15 cellular contexts compared by ENCODE assay signal in the genomic region with DNA sequence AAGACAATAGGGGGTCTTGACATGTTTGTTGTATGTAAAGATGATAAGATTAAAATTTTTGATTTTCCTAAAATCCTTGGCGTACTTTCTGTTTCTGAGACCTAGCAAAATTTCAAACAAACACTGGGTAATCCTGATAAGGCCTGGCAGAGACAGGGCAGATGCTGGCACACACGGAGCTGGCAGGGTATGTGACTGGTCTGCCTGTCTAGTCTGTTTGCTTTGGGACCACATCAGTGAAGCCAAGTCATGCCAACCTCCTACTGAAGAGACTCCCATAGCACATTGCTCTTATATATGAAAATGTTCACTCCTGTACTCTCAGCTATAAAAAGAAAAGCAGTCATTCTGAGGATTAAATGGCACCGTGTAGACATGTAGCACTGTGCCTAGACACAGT.
"Had no signal": no experiment of that assay in that cellular context is flagged by ENCODE, and none has a peak within 500 bp of the region (broad histone marks: within the 10 kb centered on the region; RNA-seq: fewer than 3 reads in every experiment).

No MANE protein-coding gene starts in this region.

- H3K27ac Mint-ChIP-seq: activated T-cell treated with anti-CD3 and anti-CD28 coated beads, Interleukin-2, amount 50 U/mL, for 72 hours; stimulated activated naive CD8-positive, alpha-beta T cell treated with anti-CD3 and anti-CD28 coated beads, Interleukin-15, amount 100 ng/mL, for 72 hours had no signal

- H3K27me3 Mint-ChIP-seq: naive thymus-derived CD8-positive, alpha-beta T cell; stimulated activated naive CD8-positive, alpha-beta T cell treated with anti-CD3 and anti-CD28 coated beads, Interleukin-15, amount 100 ng/mL, for 72 hours had no signal

- H3K9me3 Mint-ChIP-seq: activated T-cell treated with anti-CD3 and anti-CD28 coated beads, Interleukin-2, amount 50 U/mL, for 72 hours; naive thymus-derived CD8-positive, alpha-beta T cell; stimulated activated naive CD8-positive, alpha-beta T cell treated with anti-CD3 and anti-CD28 coated beads, Interleukin-15, amount 100 ng/mL, for 72 hours had no signal

- H3K9me3 ChIP-seq: gastroesophageal sphincter, mucosa of descending colon, testis, upper lobe of right lung had no signal

- H3K4me3 Mint-ChIP-seq: activated T-cell treated with anti-CD3 and anti-CD28 coated beads, Interleukin-2, amount 50 U/mL, for 72 hours; naive thymus-derived CD8-positive, alpha-beta T cell; stimulated activated naive CD8-positive, alpha-beta T cell treated with anti-CD3 and anti-CD28 coated beads, Interleukin-15, amount 100 ng/mL, for 72 hours had no signal

- DNase-seq: activated CD4-positive, alpha-beta T cell treated with anti-CD3 and anti-CD28 coated beads, Interleukin-2, amount 50 U/mL, for 1 hour; activated T-cell treated with anti-CD3 and anti-CD28 coated beads, Interleukin-2, amount 50 U/mL, for 72 hours; hippocampal formation; kidney glomerular epithelial cell; mucosa of descending colon; naive thymus-derived CD8-positive, alpha-beta T cell; stimulated activated CD4-positive, alpha-beta T cell treated with anti-CD3 and anti-CD28 coated beads, Interleukin-12 subunit alpha, Interleukin-12 subunit beta, amount 100 ng/mL, for 4 hours; stimulated activated naive CD8-positive, alpha-beta T cell treated with anti-CD3 and anti-CD28 coated beads, Interleukin-15, amount 100 ng/mL, for 72 hours; testis; upper lobe of right lung had no signal

- H3K27me3 ChIP-seq: cardiac muscle cell, gastroesophageal sphincter, testis, upper lobe of right lung had no signal

- H3K4me3 ChIP-seq: cardiac muscle cell, gastroesophageal sphincter, lung, mucosa of descending colon, testis, upper lobe of right lung had no signal

- H3K27ac ChIP-seq: cardiac muscle cell, epithelial cell of prostate, testis, upper lobe of right lung had no signal

- ATAC-seq: activated T-cell treated with anti-CD3 and anti-CD28 coated beads, Interleukin-2, amount 50 U/mL, for 72 hours; gastroesophageal sphincter; mucosa of descending colon; naive thymus-derived CD8-positive, alpha-beta T cell; SK-N-SH treated with all-trans-retinoic acid at 6 μM for 48 hours; stimulated activated naive CD8-positive, alpha-beta T cell treated with anti-CD3 and anti-CD28 coated beads, Interleukin-15, amount 100 ng/mL, for 72 hours; upper lobe of right lung had no signal
